ENCODE assay signal across 21 cellular contexts in the genomic region with DNA sequence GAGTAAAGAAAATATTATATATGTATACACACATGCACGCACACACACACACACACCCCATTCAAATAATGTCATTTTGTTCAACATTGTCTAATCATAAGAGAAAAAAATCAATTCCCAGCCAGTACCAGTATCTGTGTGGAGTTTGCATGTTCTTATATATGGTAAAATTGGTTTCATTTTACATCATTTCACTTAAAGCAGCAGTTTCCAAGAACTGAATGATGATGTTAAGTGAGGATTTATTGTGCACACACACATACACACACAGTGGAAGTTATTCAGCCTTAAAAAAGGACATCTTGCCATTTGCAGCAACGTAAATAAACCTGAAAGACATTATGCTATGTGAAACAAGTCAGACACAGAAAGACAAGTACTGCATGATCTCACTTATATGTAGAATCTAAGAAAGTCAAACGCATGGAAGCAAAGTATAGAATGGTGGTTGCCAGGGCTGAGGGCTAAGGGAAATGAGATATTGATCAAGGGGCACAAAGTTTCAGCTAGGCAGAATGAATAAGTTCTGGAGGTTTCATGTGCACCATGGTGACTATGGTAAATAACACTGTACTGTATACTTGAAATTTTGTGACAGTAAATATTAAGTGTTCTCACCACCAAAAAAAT. TPM values are rescaled to one million over a fixed set of nuclear protein-coding genes. Genes with fewer than 3 reads are reported as not detected.
DNase-seq lines count a peak whose midpoint lies in the region; TF ChIP-seq lines count a peak whose summit lies in the region.
"Had no signal": no experiment of that assay in that cellular context is flagged by ENCODE, and none has a peak within 500 bp of the region (broad histone marks: within the 10 kb centered on the region; RNA-seq: fewer than 3 reads in every experiment).

No MANE protein-coding gene starts in this region.

- H3K4me1 Mint-ChIP-seq in activated naive CD4-positive, alpha-beta T cell treated with anti-CD3 and anti-CD28 coated beads, Interleukin-2, amount 10 ng/mL, durations not matched to agents 7 days and 5 days: peaks cover 71% of the 10 kb centered on the region
- H3K4me1 Mint-ChIP-seq in activated CD4-positive, alpha-beta memory T cell treated with anti-CD3 and anti-CD28 coated beads, Interleukin-2, amount 10 ng/mL, durations not matched to agents 7 days and 5 days: peaks cover 78% of the 10 kb centered on the region
- H3K4me1 Mint-ChIP-seq in endodermal cell: peaks cover 17% of the 10 kb centered on the region

- peak; percentile 37 for DNase-seq in activated naive CD4-positive, alpha-beta T cell treated with anti-CD3 and anti-CD28 coated beads, Interleukin-2, amount 10 ng/mL, durations not matched to agents 7 days and 5 days
- no peak for DNase-seq in activated naive CD4-positive, alpha-beta T cell treated with anti-CD3 and anti-CD28 coated beads, Interleukin-2, amount 50 U/mL, for 16 hours
- DNase-seq in Karpas-422 (no peak), endodermal cell (peak; percentile 3), ovary (no peak), GDM1 (lab: John Stamatoyannopoulos, UW) (no peak)
- peak; percentile 49 for DNase-seq in activated CD4-positive, alpha-beta memory T cell treated with anti-CD3 and anti-CD28 coated beads, Interleukin-2, amount 10 ng/mL, durations not matched to agents 7 days and 5 days
- DNase-seq: AML-193, DMS79, KBM-7, MV-4-11, NCI-H1694 treated with DMSO at 0.1 percent for 48 hours, NCI-H2107, NCI-H2227 treated with DMSO at 0.1 percent for 48 hours, NCI-H524, NCI-H82, PC-3, RPMI8226, SHP77 treated with DMSO at 0.1 percent for 48 hours had no signal

- H3K27ac Mint-ChIP-seq in activated naive CD4-positive, alpha-beta T cell treated with anti-CD3 and anti-CD28 coated beads, Interleukin-2, amount 10 ng/mL, durations not matched to agents 7 days and 5 days: peak overlapping the region; percentile 80
- H3K27ac Mint-ChIP-seq in activated CD4-positive, alpha-beta memory T cell treated with anti-CD3 and anti-CD28 coated beads, Interleukin-2, amount 10 ng/mL, durations not matched to agents 7 days and 5 days: peak overlapping the region; percentile 97
- no peak overlapping the region for H3K27ac Mint-ChIP-seq in endodermal cell

- no peaks in the 10 kb centered on the region for H3K79me2 ChIP-seq in Karpas-422 (ENCODE audit: low read length)

- TF ChIP-seq CTCF in endodermal cell (conservative IDR thresholded peaks at IDR 0.05) (no peak), ovary (IDR thresholded peaks at IDR 0.05) (no peak)

- H3K9me3 Mint-ChIP-seq in activated naive CD4-positive, alpha-beta T cell treated with anti-CD3 and anti-CD28 coated beads, Interleukin-2, amount 10 ng/mL, durations not matched to agents 7 days and 5 days: peaks cover 8% of the 10 kb centered on the region
- H3K9me3 Mint-ChIP-seq in activated CD4-positive, alpha-beta memory T cell treated with anti-CD3 and anti-CD28 coated beads, Interleukin-2, amount 10 ng/mL, durations not matched to agents 7 days and 5 days: peaks cover 4% of the 10 kb centered on the region
- peaks cover under 1% of the 10 kb centered on the region for H3K9me3 Mint-ChIP-seq in endodermal cell

- no peak overlapping the region for H3K4me3 Mint-ChIP-seq in activated naive CD4-positive, alpha-beta T cell treated with anti-CD3 and anti-CD28 coated beads, Interleukin-2, amount 10 ng/mL, durations not matched to agents 7 days and 5 days
- peak overlapping the region; percentile 51 for H3K4me3 Mint-ChIP-seq in activated CD4-positive, alpha-beta memory T cell treated with anti-CD3 and anti-CD28 coated beads, Interleukin-2, amount 10 ng/mL, durations not matched to agents 7 days and 5 days
- no peak overlapping the region for H3K4me3 Mint-ChIP-seq in endodermal cell

- TF ChIP-seq EP300 in ovary (IDR thresholded peaks at IDR 0.05): no peak

- H3K4me1 ChIP-seq in Karpas-422 (ENCODE audit: low read length): peaks cover 26% of the 10 kb centered on the region
- peaks cover 7% of the 10 kb centered on the region for H3K4me1 ChIP-seq in endodermal cell (ENCODE audit: control insufficient read depth, insufficient read depth, low read length)
- no peaks in the 10 kb centered on the region for H3K4me1 ChIP-seq in ovary (ENCODE audit: insufficient read depth)

- H3K27ac ChIP-seq in Karpas-422 (ENCODE audit: low read length) (no peak overlapping the region), endodermal cell (ENCODE audit: low read depth, low read length) (no peak overlapping the region), ovary (no peak overlapping the region)
- H3K27ac ChIP-seq: C4-2B had no signal

- H3K27me3 Mint-ChIP-seq in activated naive CD4-positive, alpha-beta T cell treated with anti-CD3 and anti-CD28 coated beads, Interleukin-2, amount 10 ng/mL, durations not matched to agents 7 days and 5 days: peaks cover 4% of the 10 kb centered on the region
- peaks cover 8% of the 10 kb centered on the region for H3K27me3 Mint-ChIP-seq in activated CD4-positive, alpha-beta memory T cell treated with anti-CD3 and anti-CD28 coated beads, Interleukin-2, amount 10 ng/mL, durations not matched to agents 7 days and 5 days
- no peaks in the 10 kb centered on the region for H3K27me3 Mint-ChIP-seq in endodermal cell (ENCODE audit: insufficient read depth)

- CTCF ChIA-PET in activated naive CD4-positive, alpha-beta T cell treated with anti-CD3 and anti-CD28 coated beads, Interleukin-2, amount 10 ng/mL, durations not matched to agents 7 days and 5 days (lab: Charles Lee): interaction anchor here (5.2 to 5.4 kb wide), 2 partner anchors 87 to 98 kb away, joined by 30 to 125 read pairs; no protein-coding TSS in a partner anchor
- CTCF ChIA-PET in activated CD4-positive, alpha-beta memory T cell treated with anti-CD3 and anti-CD28 coated beads, Interleukin-2, amount 10 ng/mL, durations not matched to agents 7 days and 5 days (lab: Charles Lee): interaction anchor here (1.6 to 7.0 kb wide), 5 partner anchors 8 to 98 kb away, joined by 4 to 180 read pairs (median 8); no protein-coding TSS in a partner anchor

- TF ChIP-seq POLR2A in ovary (IDR thresholded peaks at IDR 0.05): no peak

- H3K27me3 ChIP-seq in Karpas-422 (ENCODE audit: low read length) (no peaks in the 10 kb centered on the region), endodermal cell (ENCODE audit: control insufficient read depth, insufficient read depth, low read length, poor library complexity, severe bottlenecking) (no peaks in the 10 kb centered on the region), ovary (no peaks in the 10 kb centered on the region)

- 0 out of 2 replicates have a peak overlapping the region, but pooled peaks have one; percentile 13 for H2AFZ ChIP-seq in Karpas-422 (ENCODE audit: low read length)

- H3K9ac ChIP-seq in Karpas-422 (ENCODE audit: low read length) (no peak overlapping the region), endodermal cell (ENCODE audit: extremely low read depth, low read length, poor library complexity, severe bottlenecking) (no peak overlapping the region)

- H4K20me1 ChIP-seq in Karpas-422 (ENCODE audit: insufficient read depth, low read depth, low read length): no peaks in the 10 kb centered on the region

- 94 to 100% methylated on average over 2 of the region's 3 CpGs for WGBS in endodermal cell (ENCODE audit: insufficient coverage in 1 of 2, insufficient read length in 1 of 2), 2 experiments
- 59 to 63% (median 62%) methylated on average over 3 of the region's 3 CpGs for WGBS in ovary, 3 donors

- H3K4me2 ChIP-seq in Karpas-422 (ENCODE audit: low read depth, low read length, poor library complexity, severe bottlenecking): no peak overlapping the region

- POLR2A ChIA-PET in activated CD4-positive, alpha-beta memory T cell treated with anti-CD3 and anti-CD28 coated beads, Interleukin-2, amount 10 ng/mL, durations not matched to agents 7 days and 5 days (lab: Charles Lee): interaction anchor here (0.7 to 2.9 kb wide), 5 partner anchors 11 to 139 kb away, joined by 3 to 19 read pairs (median 7); no protein-coding TSS in a partner anchor

- no peak overlapping the region for H3K4me3 ChIP-seq in Karpas-422 (ENCODE audit: low read length)
- no peak overlapping the region for H3K4me3 ChIP-seq in endodermal cell (ENCODE audit: low read length)
- no peak overlapping the region for H3K4me3 ChIP-seq in ovary

- no peaks in the 10 kb centered on the region for H3K9me2 ChIP-seq in Karpas-422 (replicated peaks; ENCODE audit: insufficient read depth, low read length)

- H3K36me3 ChIP-seq in Karpas-422 (ENCODE audit: insufficient read depth, low read length) (no peaks in the 10 kb centered on the region), endodermal cell (ENCODE audit: control insufficient read depth, insufficient read depth, low read length) (no peaks in the 10 kb centered on the region), ovary (no peaks in the 10 kb centered on the region)

- peaks cover 8% of the 10 kb centered on the region for H3K36me3 Mint-ChIP-seq in activated naive CD4-positive, alpha-beta T cell treated with anti-CD3 and anti-CD28 coated beads, Interleukin-2, amount 10 ng/mL, durations not matched to agents 7 days and 5 days
- peaks cover 12% of the 10 kb centered on the region for H3K36me3 Mint-ChIP-seq in activated CD4-positive, alpha-beta memory T cell treated with anti-CD3 and anti-CD28 coated beads, Interleukin-2, amount 10 ng/mL, durations not matched to agents 7 days and 5 days (ENCODE audit: low read depth)
- no peaks in the 10 kb centered on the region for H3K36me3 Mint-ChIP-seq in endodermal cell (ENCODE audit: low read depth)

- intact Hi-C loops in ovary (cut with DNase I): no loop called here

- no peaks in the 10 kb centered on the region for H3K9me3 ChIP-seq in Karpas-422 (ENCODE audit: low read length)
- H3K9me3 ChIP-seq in endodermal cell (ENCODE audit: control insufficient read depth, low read length): peaks cover 13% of the 10 kb centered on the region
- no peaks in the 10 kb centered on the region for H3K9me3 ChIP-seq in ovary

RNA-seq across cellular contexts. Expression of a gene that starts 5.3 kb away (rescaled TPM):
- total RNA-seq in Karpas-422 (2014; rRNA removed; shearing (Covaris generic); ENCODE audit: low replicate concordance): not detected in 2 replicates
- under 1 TPM in 1 of 2 experiments, not detected in 1; 0.18 TPM for total RNA-seq in activated CD4-positive, alpha-beta memory T cell treated with anti-CD3 and anti-CD28 coated beads, Interleukin-2, amount 10 ng/mL, durations not matched to agents 7 days and 5 days
- not detected for total RNA-seq in endodermal cell
- not detected for polyA plus RNA-seq in endodermal cell (2013, experiment 1 of 2)
- not detected for polyA plus RNA-seq in endodermal cell (2013, experiment 2 of 2)
- not detected for total RNA-seq in ovary
- polyA plus RNA-seq in ovary: not detected
- total RNA-seq: HepG2, PC-3 had no signal
- polyA plus RNA-seq: HepG2 had no signal

RNA-seq across cellular contexts. Expression of a gene that starts 31.3 kb away (rescaled TPM):
- 18.1 and 19.3 TPM in 2 replicates for total RNA-seq in Karpas-422 (2014; rRNA removed; shearing (Covaris generic); ENCODE audit: low replicate concordance)
- 10 to 100 TPM; 21.1 to 23.7 TPM for total RNA-seq in activated CD4-positive, alpha-beta memory T cell treated with anti-CD3 and anti-CD28 coated beads, Interleukin-2, amount 10 ng/mL, durations not matched to agents 7 days and 5 days
- not detected for total RNA-seq in endodermal cell
- polyA plus RNA-seq in endodermal cell (2013, experiment 1 of 2): not detected
- polyA plus RNA-seq in endodermal cell (2013, experiment 2 of 2): not detected
- 1 to 10 TPM; 1.4 to 6.9 (median 2.7) TPM for total RNA-seq in ovary
- polyA plus RNA-seq in ovary: 10 to 100 TPM in 1 of 2 donors, 1 to 10 TPM in 1; 1.3 to 16.5 TPM
- polyA plus RNA-seq: HepG2 had no signal

RNA-seq across cellular contexts. Expression of a gene that starts 55.3 kb away (rescaled TPM):
- not detected in 2 replicates for total RNA-seq in Karpas-422 (2014; rRNA removed; shearing (Covaris generic); ENCODE audit: low replicate concordance)
- total RNA-seq in activated CD4-positive, alpha-beta memory T cell treated with anti-CD3 and anti-CD28 coated beads, Interleukin-2, amount 10 ng/mL, durations not matched to agents 7 days and 5 days: under 1 TPM; 0.68 to 0.81 TPM
- total RNA-seq in endodermal cell (10 to 100 TPM; 42.7 to 49.4 TPM), ovary (under 1 TPM in 6 of 7 donors, not detected in 1; 0.08 to 0.96 (median 0.29) TPM)
- 66.0 TPM for polyA plus RNA-seq in endodermal cell (2013, experiment 1 of 2)
- polyA plus RNA-seq in endodermal cell (2013, experiment 2 of 2): 57.1 TPM
- 1 to 10 TPM in 1 of 2 donors, under 1 TPM in 1; 0.13 to 1.6 TPM for polyA plus RNA-seq in ovary
- total RNA-seq: PC-3 had no signal

Comparison
In these comparisons a context has a peak if more than half of its experiments do, and no peak if none do; other contexts are left out.
1. DNase-seq: peak in activated naive CD4-positive, alpha-beta T cell treated with anti-CD3 and anti-CD28 coated beads, Interleukin-2, amount 10 ng/mL, durations not matched to agents 7 days and 5 days (single experiment), activated CD4-positive, alpha-beta memory T cell treated with anti-CD3 and anti-CD28 coated beads, Interleukin-2, amount 10 ng/mL, durations not matched to agents 7 days and 5 days (single experiment) and endodermal cell (single experiment); none in activated naive CD4-positive, alpha-beta T cell treated with anti-CD3 and anti-CD28 coated beads, Interleukin-2, amount 50 U/mL, for 16 hours (single experiment), Karpas-422 (single experiment), ovary (0 of 5) and GDM1 (single experiment).
2. RNA of a gene that starts 55.3 kb away (total RNA-seq): 42.7 to 49.4 TPM in endodermal cell; 0.68 to 0.81 TPM in activated CD4-positive, alpha-beta memory T cell treated with anti-CD3 and anti-CD28 coated beads, Interleukin-2, amount 10 ng/mL, durations not matched to agents 7 days and 5 days, 0.08 to 0.96 TPM in ovary and not detected in Karpas-422; every median in the first group is over 10 times any median in the second.